ENCODE assay signal across 8 cellular contexts in genomic region chr3:196837819-196838420, GRCh38. TPM values are rescaled to one million over a fixed set of nuclear protein-coding genes. Genes with fewer than 3 reads are reported as not detected.
A peak's percentile ranks its signal among the peaks of the same experiment; 100 is the strongest.
DNase-seq lines count a peak whose midpoint lies in the region; ATAC-seq, FAIRE-seq and TF ChIP-seq lines count a peak whose summit lies in the region.

No MANE protein-coding gene starts in this region.

- peak; percentile 97 for ATAC-seq in activated T-helper 17 cell treated with anti-CD3 and anti-CD28 coated beads, Interleukin-2, amount 50 U/mL, for 72 hours (replicated peaks)
- no peak for ATAC-seq in HG03108 (IDR thresholded peaks at IDR 0.05; ENCODE audit: unreplicated experiment)

- TF ChIP-seq CTCF in GM10266 (IDR thresholded peaks at IDR 0.05; ENCODE audit: control insufficient read depth, insufficient read depth, low read depth, missing control alignments), result peak; percentile 95

- H3K4me1 Mint-ChIP-seq in activated T-helper 17 cell treated with anti-CD3 and anti-CD28 coated beads, Interleukin-2, amount 50 U/mL, for 72 hours, result no peaks in the 10 kb centered on the region

- no peaks in the 10 kb centered on the region for H3K9me3 Mint-ChIP-seq in activated T-helper 17 cell treated with anti-CD3 and anti-CD28 coated beads, Interleukin-2, amount 50 U/mL, for 72 hours

- intact Hi-C loops in posterior cingulate gyrus (cut with DNase I), result loop anchor here (10.0 kb wide), 1 partner anchor 127 kb away; the partner anchor contains the start of gene PIGZ

- peak; percentile 90 for DNase-seq in GM10266 (ENCODE audit: extremely low spot score)
- peak; percentile 62 for DNase-seq in HTR-8/SVneo (ENCODE audit: insufficient read length, low spot score)
- peak; percentile 70 for DNase-seq in RPMI8226
- DNase-seq in globus pallidus (ENCODE audit: low spot score), result peak; percentile 37
- DNase-seq in posterior cingulate gyrus, result peak in 7 of 10 donors; percentile 10 to 89 (median 51)
- DNase-seq in urothelium cell line (ENCODE audit: low spot score), result peak; percentile 45

- H3K27me3 Mint-ChIP-seq in activated T-helper 17 cell treated with anti-CD3 and anti-CD28 coated beads, Interleukin-2, amount 50 U/mL, for 72 hours, result no peaks in the 10 kb centered on the region

- FAIRE-seq in HTR-8/SVneo (lab: Jason Lieb, UNC) (no peak), urothelium cell line (lab: Jason Lieb, UNC) (no peak)

- H3K36me3 Mint-ChIP-seq in activated T-helper 17 cell treated with anti-CD3 and anti-CD28 coated beads, Interleukin-2, amount 50 U/mL, for 72 hours (ENCODE audit: low read depth), result no peaks in the 10 kb centered on the region

- H3K4me3 Mint-ChIP-seq in activated T-helper 17 cell treated with anti-CD3 and anti-CD28 coated beads, Interleukin-2, amount 50 U/mL, for 72 hours, result no peak overlapping the region

- no peak overlapping the region for H3K27ac Mint-ChIP-seq in activated T-helper 17 cell treated with anti-CD3 and anti-CD28 coated beads, Interleukin-2, amount 50 U/mL, for 72 hours

RNA-seq across cellular contexts. Expression of gene SENP5, which starts 29.8 kb away (rescaled TPM):
- 10 to 100 TPM; 29.5 to 37.2 TPM for total RNA-seq in activated T-helper 17 cell treated with anti-CD3 and anti-CD28 coated beads, Interleukin-2, amount 50 U/mL, for 72 hours

Comparison
In these comparisons a context has a peak if more than half of its experiments do, and no peak if none do; other contexts are left out.
1. DNase-seq: peak in every context shown above with its lines; median percentile 90 in GM10266; 70 in RPMI8226; 62 in HTR-8/SVneo; 51 in posterior cingulate gyrus; 45 in urothelium cell line; 37 in globus pallidus.